19 cellular contexts compared by ENCODE assay signal in genomic region chr2:118168606-118169005, GRCh38.
DNase-seq lines count a peak whose midpoint lies in the region; ATAC-seq and TF ChIP-seq lines count a peak whose summit lies in the region.
"Had no signal": no experiment of that assay in that cellular context is flagged by ENCODE, and none has a peak within 500 bp of the region (broad histone marks: within the 10 kb centered on the region; RNA-seq: fewer than 3 reads in every experiment).

No MANE protein-coding gene starts in this region.

- no peaks in the 10 kb centered on the region for H3K36me3 Mint-ChIP-seq in endothelial cell (ENCODE audit: low read depth, unreplicated experiment)
- H3K36me3 Mint-ChIP-seq: activated naive CD8-positive, alpha-beta T cell treated with anti-CD3 and anti-CD28 coated beads for 36 hours had no signal

- no peaks in the 10 kb centered on the region for H3K4me1 Mint-ChIP-seq in endothelial cell (ENCODE audit: unreplicated experiment)
- H3K4me1 Mint-ChIP-seq: activated CD8-positive, alpha-beta memory T cell treated with anti-CD3 and anti-CD28 coated beads, Interleukin-2, amount 10 ng/mL, durations not matched to agents 7 days and 5 days had no signal

- H3K27ac Mint-ChIP-seq in endothelial cell (ENCODE audit: unreplicated experiment) = no peak overlapping the region
- H3K27ac Mint-ChIP-seq: activated naive CD8-positive, alpha-beta T cell treated with anti-CD3 and anti-CD28 coated beads for 36 hours had no signal

- no peak overlapping the region for H4K8ac ChIP-seq in mesendoderm (ENCODE audit: low read depth, low read length)

- H3K9ac ChIP-seq in mesendoderm (ENCODE audit: low read length) = no peak overlapping the region

- H3K27me3 ChIP-seq in ACC112 (ENCODE audit: insufficient read depth, low read length) = peaks cover 23% of the 10 kb centered on the region; the same call in 1 of the 2 replicates
- no peaks in the 10 kb centered on the region for H3K27me3 ChIP-seq in RWPE2 (ENCODE audit: insufficient read depth, poor library complexity, severe bottlenecking)
- no peaks in the 10 kb centered on the region for H3K27me3 ChIP-seq in mesendoderm (ENCODE audit: insufficient read depth, low read length, poor library complexity)

- H3K36me3 ChIP-seq in ACC112 (ENCODE audit: insufficient read depth, low read length) (no peaks in the 10 kb centered on the region), RWPE2 (ENCODE audit: low read depth) (no peaks in the 10 kb centered on the region), mesendoderm (ENCODE audit: control insufficient read depth, insufficient read depth, low read length) (no peaks in the 10 kb centered on the region)
- H3K36me3 ChIP-seq: heart left ventricle, neutrophil had no signal

- no peaks in the 10 kb centered on the region for H3K9me3 Mint-ChIP-seq in endothelial cell (ENCODE audit: unreplicated experiment)

- no peak overlapping the region for H4K5ac ChIP-seq in mesendoderm (ENCODE audit: low read length)

- ATAC-seq in RWPE2 (ENCODE audit: low read depth) = peak; percentile 87
- no peak for ATAC-seq in left ventricle myocardium superior
- ATAC-seq in HG02678 (IDR thresholded peaks at IDR 0.05; ENCODE audit: unreplicated experiment) = no peak

- intact Hi-C loops in left ventricle myocardium superior (cut with micrococcal nuclease) = no loop called here

- DNase-seq in HS-27A (ENCODE audit: low read depth) (peak; percentile 91), RWPE2 (ENCODE audit: low spot score) (no peak), mesendoderm (peak; percentile 64), KG1 (lab: John Stamatoyannopoulos, UW) (no peak), left ventricle myocardium superior (no peak), endothelial cell (ENCODE audit: low spot score) (no peak)
- DNase-seq: effector memory CD4-positive, alpha-beta T cell; GOT3; NCI-H1092; NCI-H2029; NCI-H446; SHP77; stimulated activated CD4-positive, alpha-beta T cell treated with anti-CD3 and anti-CD28 coated beads, Interleukin-12 subunit alpha, Interleukin-12 subunit beta, amount 100 ng/mL, for 4 hours had no signal

- H3K23ac ChIP-seq in mesendoderm (ENCODE audit: low read length) = no peak overlapping the region

- TF ChIP-seq CTCF in RWPE2 (IDR thresholded peaks at IDR 0.05; ENCODE audit: poor library complexity, severe bottlenecking) (no peak), endothelial cell (IDR thresholded peaks at IDR 0.05; ENCODE audit: unreplicated experiment) (no peak)

- H2BK5ac ChIP-seq in mesendoderm (ENCODE audit: low read length) = no peak overlapping the region

- H3K27ac ChIP-seq in ACC112 (ENCODE audit: low read depth, low read length) (peak overlapping the region; percentile 37; the same call in 1 of the 2 replicates), RWPE2 (ENCODE audit: poor library complexity, severe bottlenecking) (peak overlapping the region; percentile 60), mesendoderm (ENCODE audit: low read depth, low read length) (no peak overlapping the region)
- H3K27ac ChIP-seq: heart left ventricle, neutrophil had no signal

- H2AFZ ChIP-seq in ACC112 (ENCODE audit: low read length, unreplicated experiment) = no peak overlapping the region

- H3K4me3 ChIP-seq in ACC112 (ENCODE audit: low read depth, low read length) = no peak overlapping the region
- H3K4me3 ChIP-seq in RWPE2 (ENCODE audit: severe bottlenecking) = no peak overlapping the region
- no peak overlapping the region for H3K4me3 ChIP-seq in mesendoderm (ENCODE audit: low read length)
- H3K4me3 ChIP-seq: heart left ventricle had no signal

- no peak overlapping the region for H3K4ac ChIP-seq in mesendoderm (ENCODE audit: low read depth, low read length)

- peaks cover 16% of the 10 kb centered on the region for H3K4me1 ChIP-seq in ACC112 (ENCODE audit: control insufficient read depth, insufficient read depth, low read length, unreplicated experiment)
- H3K4me1 ChIP-seq in RWPE2 (ENCODE audit: insufficient read depth, poor library complexity, severe bottlenecking) = peaks cover 14% of the 10 kb centered on the region
- H3K4me1 ChIP-seq in mesendoderm (ENCODE audit: control insufficient read depth, low read depth, low read length) = no peaks in the 10 kb centered on the region

- H3K18ac ChIP-seq in mesendoderm (ENCODE audit: low read length) = no peak overlapping the region

- H3K27me3 Mint-ChIP-seq in endothelial cell (ENCODE audit: unreplicated experiment) = no peaks in the 10 kb centered on the region
- H3K27me3 Mint-ChIP-seq: activated naive CD8-positive, alpha-beta T cell treated with anti-CD3 and anti-CD28 coated beads for 36 hours had no signal

- H2BK120ac ChIP-seq in mesendoderm (ENCODE audit: low read depth, low read length) = no peak overlapping the region

- H2BK15ac ChIP-seq in mesendoderm (replicated peaks; ENCODE audit: low read depth) = no peak overlapping the region

- no peak overlapping the region for H3K4me3 Mint-ChIP-seq in endothelial cell (ENCODE audit: unreplicated experiment)
- H3K4me3 Mint-ChIP-seq: activated CD8-positive, alpha-beta memory T cell treated with anti-CD3 and anti-CD28 coated beads, Interleukin-2, amount 10 ng/mL, durations not matched to agents 7 days and 5 days; activated naive CD8-positive, alpha-beta T cell treated with anti-CD3 and anti-CD28 coated beads for 36 hours had no signal

- no CpG with 5 or more reads among the region's 3 CpGs for WGBS in mesendoderm (ENCODE audit: extremely low coverage, insufficient coverage, low lambda C conversion rate)

- H3K9me3 ChIP-seq in RWPE2 (ENCODE audit: severe bottlenecking) = no peaks in the 10 kb centered on the region
- H3K9me3 ChIP-seq: neutrophil had no signal

- H3K79me2 ChIP-seq in ACC112 (ENCODE audit: control insufficient read depth, insufficient read depth, low read length, unreplicated experiment) = no peaks in the 10 kb centered on the region
- H3K79me2 ChIP-seq in mesendoderm (ENCODE audit: control insufficient read depth, insufficient read depth, low read length) = no peaks in the 10 kb centered on the region

- no peak overlapping the region for H3K4me2 ChIP-seq in mesendoderm (ENCODE audit: low read length)

- H2AK5ac ChIP-seq in mesendoderm (ENCODE audit: low read length) = no peak overlapping the region

- H3K56ac ChIP-seq in mesendoderm (ENCODE audit: low read length) = no peak overlapping the region

- H3K79me1 ChIP-seq in mesendoderm (ENCODE audit: low read length) = no peaks in the 10 kb centered on the region

Comparison
In these comparisons a context has a peak if more than half of its experiments do, and no peak if none do; other contexts are left out.
1. DNase-seq: peak in HS-27A (single experiment) and mesendoderm (single experiment); none in RWPE2 (single experiment), KG1 (single experiment), left ventricle myocardium superior (single experiment) and endothelial cell (single experiment).